Comparison of ENCODE assay signal across 21 cellular contexts in the genomic region with DNA sequence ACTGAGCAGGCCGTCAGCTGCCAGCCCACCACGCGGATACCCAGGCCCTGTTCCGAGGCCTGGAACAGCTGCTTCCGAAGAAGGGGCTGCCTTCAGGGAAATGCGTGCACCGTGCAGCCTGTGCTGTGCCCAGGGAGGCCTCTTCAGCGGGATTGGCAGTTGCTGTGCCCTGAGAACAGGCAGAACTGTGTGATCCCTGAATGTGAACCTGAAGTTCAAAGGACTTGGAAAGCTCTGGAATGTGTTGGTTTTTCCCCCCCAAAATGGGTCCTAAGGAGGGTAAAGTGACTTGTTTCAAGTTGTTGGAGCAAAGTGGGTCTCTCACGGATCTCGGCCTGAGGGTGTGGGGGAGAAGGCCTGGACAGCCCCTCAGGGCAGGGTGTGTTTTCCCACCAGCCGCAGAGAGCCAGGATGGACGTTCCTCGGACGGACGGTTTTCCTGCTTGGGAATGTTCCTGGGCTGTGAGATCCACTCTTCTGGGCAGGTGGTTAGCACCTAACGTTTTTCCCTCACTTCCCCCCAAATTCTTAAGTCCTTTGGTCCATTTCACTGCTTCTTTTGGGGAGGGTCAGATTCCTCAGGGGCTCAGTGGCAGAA. TPM values are rescaled to one million over a fixed set of nuclear protein-coding genes. Genes with fewer than 3 reads are reported as not detected.
DNase-seq lines count a peak whose midpoint lies in the region; ATAC-seq and TF ChIP-seq lines count a peak whose summit lies in the region.
"Had no signal": no experiment of that assay in that cellular context is flagged by ENCODE, and none has a peak within 500 bp of the region (broad histone marks: within the 10 kb centered on the region; RNA-seq: fewer than 3 reads in every experiment).

No MANE protein-coding gene starts in this region.

- ATAC-seq in natural killer cell: no peak
- no peak for ATAC-seq in natural killer cell treated with Interleukin-12 subunit alpha and Interleukin-12 subunit beta and Interleukin-15 and Interleukin-18, amount 100 ng/mL, for 72 hours
- ATAC-seq in central memory CD8-positive, alpha-beta T cell (replicated peaks; ENCODE audit: extremely low read depth, poor library complexity, severe bottlenecking): no peak
- ATAC-seq in naive B cell (ENCODE audit: low read depth in 2 of 2): no peak
- ATAC-seq in HG03469 (IDR thresholded peaks at IDR 0.05; ENCODE audit: unreplicated experiment): no peak

- H3K4me1 Mint-ChIP-seq in natural killer cell: peaks cover 0 to 16% of the 10 kb centered on the region in 2 donors
- peaks cover 0 to 4% of the 10 kb centered on the region in 2 donors for H3K4me1 Mint-ChIP-seq in natural killer cell treated with Interleukin-12 subunit alpha and Interleukin-12 subunit beta and Interleukin-15 and Interleukin-18, amount 100 ng/mL, for 72 hours (ENCODE audit: low read depth in 2 of 2)
- peaks cover 6% of the 10 kb centered on the region for H3K4me1 Mint-ChIP-seq in central memory CD8-positive, alpha-beta T cell
- H3K4me1 Mint-ChIP-seq in naive B cell: peaks cover 6 to 10% (median 10%) of the 10 kb centered on the region in 3 donors
- H3K4me1 Mint-ChIP-seq in type B pancreatic cell (ENCODE audit: unreplicated experiment): no peaks in the 10 kb centered on the region

- H3K9me3 Mint-ChIP-seq in natural killer cell (no peaks in the 10 kb centered on the region), naive B cell (no peaks in the 10 kb centered on the region), type B pancreatic cell (no peaks in the 10 kb centered on the region)
- no peaks in the 10 kb centered on the region for H3K9me3 Mint-ChIP-seq in natural killer cell treated with Interleukin-12 subunit alpha and Interleukin-12 subunit beta and Interleukin-15 and Interleukin-18, amount 100 ng/mL, for 72 hours
- H3K9me3 Mint-ChIP-seq in central memory CD8-positive, alpha-beta T cell: no peaks in the 10 kb centered on the region
- H3K9me3 Mint-ChIP-seq: activated T-cell treated with anti-CD3 and anti-CD28 coated beads, Interleukin-2, amount 50 U/mL, for 4 hours; CD4-positive, alpha-beta T cell had no signal

- TF ChIP-seq CTCF in natural killer cell (IDR thresholded peaks at IDR 0.05) (no peak), type B pancreatic cell (conservative IDR thresholded peaks at IDR 0.05) (no peak), GM10266 (IDR thresholded peaks at IDR 0.05; ENCODE audit: control insufficient read depth, insufficient read depth, low read depth, missing control alignments) (no peak)

- H3K27me3 Mint-ChIP-seq in natural killer cell (ENCODE audit: low read depth in 2 of 2) (no peaks in the 10 kb centered on the region), naive B cell (no peaks in the 10 kb centered on the region), type B pancreatic cell (peaks cover 6% of the 10 kb centered on the region)
- H3K27me3 Mint-ChIP-seq in natural killer cell treated with Interleukin-12 subunit alpha and Interleukin-12 subunit beta and Interleukin-15 and Interleukin-18, amount 100 ng/mL, for 72 hours: no peaks in the 10 kb centered on the region
- H3K27me3 Mint-ChIP-seq in central memory CD8-positive, alpha-beta T cell: no peaks in the 10 kb centered on the region
- H3K27me3 Mint-ChIP-seq: CD4-positive, alpha-beta T cell had no signal

- H3K36me3 Mint-ChIP-seq in natural killer cell (no peaks in the 10 kb centered on the region), naive B cell (peaks cover 0 to 8% of the 10 kb centered on the region in 2 donors), type B pancreatic cell (peaks cover 4% of the 10 kb centered on the region)
- H3K36me3 Mint-ChIP-seq in natural killer cell treated with Interleukin-12 subunit alpha and Interleukin-12 subunit beta and Interleukin-15 and Interleukin-18, amount 100 ng/mL, for 72 hours: no peaks in the 10 kb centered on the region
- H3K36me3 Mint-ChIP-seq in central memory CD8-positive, alpha-beta T cell (ENCODE audit: insufficient read depth): peaks cover 7% of the 10 kb centered on the region

- H3K4me3 Mint-ChIP-seq in natural killer cell: peak overlapping the region; percentile 21
- no peak overlapping the region for H3K4me3 Mint-ChIP-seq in natural killer cell treated with Interleukin-12 subunit alpha and Interleukin-12 subunit beta and Interleukin-15 and Interleukin-18, amount 100 ng/mL, for 72 hours
- peak overlapping the region; percentile 25 for H3K4me3 Mint-ChIP-seq in central memory CD8-positive, alpha-beta T cell
- H3K4me3 Mint-ChIP-seq in naive B cell: peak overlapping the region in 5 of 8 donors; percentile 29 to 78 (median 54)
- H3K4me3 Mint-ChIP-seq in type B pancreatic cell: peak overlapping the region; percentile 20
- H3K4me3 Mint-ChIP-seq: activated T-cell treated with anti-CD3 and anti-CD28 coated beads, Interleukin-2, amount 50 U/mL, for 4 hours had no signal

- H3K27ac Mint-ChIP-seq in natural killer cell (no peak overlapping the region), naive B cell (peak overlapping the region in 1 of 6 donors; percentile 34), type B pancreatic cell (no peak overlapping the region)
- H3K27ac Mint-ChIP-seq in natural killer cell treated with Interleukin-12 subunit alpha and Interleukin-12 subunit beta and Interleukin-15 and Interleukin-18, amount 100 ng/mL, for 72 hours: no peak overlapping the region
- no peak overlapping the region for H3K27ac Mint-ChIP-seq in central memory CD8-positive, alpha-beta T cell (ENCODE audit: low read depth)
- H3K27ac Mint-ChIP-seq: CD4-positive, alpha-beta T cell had no signal

- intact Hi-C loops in natural killer cell (cut with micrococcal nuclease): no loop called here

- no peak for DNase-seq in natural killer cell
- no peak for DNase-seq in natural killer cell treated with Interleukin-12 subunit alpha and Interleukin-12 subunit beta and Interleukin-15 and Interleukin-18, amount 100 ng/mL, for 72 hours (ENCODE audit: low spot score)
- DNase-seq in central memory CD8-positive, alpha-beta T cell (ENCODE audit: low spot score in 2 of 2): no peak
- DNase-seq in naive B cell: no peak
- no peak for DNase-seq in type B pancreatic cell (ENCODE audit: extremely low spot score, unreplicated experiment)
- DNase-seq in NCI-H1417 treated with DMSO at 0.1 percent for 48 hours (lab: John Stamatoyannopoulos, UW): no peak
- no peak for DNase-seq in GM10266 (ENCODE audit: extremely low spot score)
- DNase-seq: ACHN; activated CD4-positive, alpha-beta T cell treated with anti-CD3 and anti-CD28 coated beads for 1 hour; activated naive CD4-positive, alpha-beta T cell treated with anti-CD3 and anti-CD28 coated beads, Interleukin-2, amount 50 U/mL, for 16 hours; activated T-cell treated with anti-CD3 and anti-CD28 coated beads, Interleukin-2, amount 50 U/mL, for 4 hours; body of pancreas; GF-D8; GOT3; KG1; left cardiac atrium; NCI-H1694 treated with DMSO at 0.1 percent for 48 hours; NCI-H510A; nucleus accumbens had no signal

RNA-seq across cellular contexts. Expression of a gene that starts 2.1 kb away (rescaled TPM):
- total RNA-seq in natural killer cell (not detected), type B pancreatic cell (ENCODE audit: low replicate concordance) (0.21 and 0.56 TPM in 2 replicates)
- not detected for total RNA-seq in natural killer cell treated with Interleukin-12 subunit alpha and Interleukin-12 subunit beta and Interleukin-15 and Interleukin-18, amount 100 ng/mL, for 72 hours
- polyA plus RNA-seq in naive B cell (ENCODE audit: low read depth in 6 of 6): under 1 TPM in 5 of 6 donors, not detected in 1; 0.28 to 0.68 (median 0.39) TPM
- total RNA-seq: activated T-cell treated with anti-CD3 and anti-CD28 coated beads, Interleukin-2, amount 50 U/mL, for 4 hours; body of pancreas; CD4-positive, alpha-beta T cell; left cardiac atrium had no signal

RNA-seq across cellular contexts. Expression of a gene that starts 28.4 kb away (rescaled TPM):
- total RNA-seq in natural killer cell: 10 to 100 TPM; 64.3 to 76.3 (median 67.1) TPM
- 100 to 1,000 TPM in 1 of 2 donors, 10 to 100 TPM in 1; 44.2 to 105 TPM for total RNA-seq in natural killer cell treated with Interleukin-12 subunit alpha and Interleukin-12 subunit beta and Interleukin-15 and Interleukin-18, amount 100 ng/mL, for 72 hours
- 10 to 100 TPM; 41.1 to 82.6 (median 47.3) TPM for polyA plus RNA-seq in naive B cell (ENCODE audit: low read depth in 6 of 6)
- total RNA-seq in type B pancreatic cell (ENCODE audit: low replicate concordance): 79.1 and 89.6 TPM in 2 replicates

RNA-seq across cellular contexts. Expression of a gene that starts 31.4 kb away (rescaled TPM):
- 10 to 100 TPM in 1 of 3 donors, 1 to 10 TPM in 2; 8.6 to 13.8 (median 9.9) TPM for total RNA-seq in natural killer cell
- total RNA-seq in natural killer cell treated with Interleukin-12 subunit alpha and Interleukin-12 subunit beta and Interleukin-15 and Interleukin-18, amount 100 ng/mL, for 72 hours: 1 to 10 TPM; 2.0 to 3.6 TPM
- under 1 TPM in 1 of 6 donors, not detected in 5; 0.08 TPM for polyA plus RNA-seq in naive B cell (ENCODE audit: low read depth in 6 of 6)
- 1.2 and 1.4 TPM in 2 replicates for total RNA-seq in type B pancreatic cell (ENCODE audit: low replicate concordance)

RNA-seq across cellular contexts. Expression of a gene that starts 43.3 kb away (rescaled TPM):
- total RNA-seq in natural killer cell (1 to 10 TPM; 4.2 to 5.8 (median 5.5) TPM), type B pancreatic cell (ENCODE audit: low replicate concordance) (6.9 and 8.2 TPM in 2 replicates)
- total RNA-seq in natural killer cell treated with Interleukin-12 subunit alpha and Interleukin-12 subunit beta and Interleukin-15 and Interleukin-18, amount 100 ng/mL, for 72 hours: 1 to 10 TPM; 2.0 to 2.1 TPM
- polyA plus RNA-seq in naive B cell (ENCODE audit: low read depth in 6 of 6): 10 to 100 TPM; 45.3 to 63.2 (median 53.5) TPM

RNA-seq across cellular contexts. Expression of a gene that starts 49.2 kb away (rescaled TPM):
- total RNA-seq in natural killer cell (10 to 100 TPM; 17.7 to 21.3 (median 19.9) TPM), type B pancreatic cell (ENCODE audit: low replicate concordance) (106 and 127 TPM in 2 replicates)
- total RNA-seq in natural killer cell treated with Interleukin-12 subunit alpha and Interleukin-12 subunit beta and Interleukin-15 and Interleukin-18, amount 100 ng/mL, for 72 hours: 10 to 100 TPM; 44.5 to 52.7 TPM
- polyA plus RNA-seq in naive B cell (ENCODE audit: low read depth in 6 of 6): 100 to 1,000 TPM in 4 of 6 donors, 10 to 100 TPM in 2; 89.3 to 121 (median 110) TPM
